Comparison of ENCODE assay signal across 8 cellular contexts in genomic region chr2:27428978-27429541, GRCh38. TPM values are rescaled to one million over a fixed set of nuclear protein-coding genes. Genes with fewer than 3 reads are reported as not detected.
DNase-seq lines count a peak whose midpoint lies in the region; ATAC-seq lines count a peak whose summit lies in the region.

No MANE protein-coding gene starts in this region.

- DNase-seq in A172 (ENCODE audit: low spot score) (peak; percentile 71), NCI-H2171 treated with DMSO at 0.1 percent for 48 hours (lab: John Stamatoyannopoulos, UW) (peak; percentile 55), left colon (peak; percentile 85 to 87)
- DNase-seq in stimulated activated CD4-positive, alpha-beta T cell treated with anti-CD3 and anti-CD28 coated beads, Interleukin-1b, Interleukin-23, amount 100 ng/mL, for 24 hours (ENCODE audit: low read depth in 4 of 4, low spot score in 1 of 4), result peak; percentile 29 to 71 (median 45)

- ATAC-seq in GM18498 (IDR thresholded peaks at IDR 0.05; ENCODE audit: unreplicated experiment), result peak; percentile 76
- peak; percentile 69 for ATAC-seq in HG02884 (IDR thresholded peaks at IDR 0.05; ENCODE audit: unreplicated experiment)
- peak; percentile 64 to 78 for ATAC-seq in activated CD4-positive, CD25-positive, alpha-beta regulatory T cell treated with anti-CD3 and anti-CD28 coated beads, Interleukin-2, amount 50 U/mL, for 24 hours
- ATAC-seq in left colon, result peak; percentile 85

- peak overlapping the region; percentile 95 for H3K27ac ChIP-seq in cingulate gyrus (ENCODE audit: low read depth, low read length)

- intact Hi-C loops in left colon (cut with DNase I, micrococcal nuclease), result no loop called here

RNA-seq across cellular contexts. Expression of gene NRBP1, which starts 0.6 kb away (rescaled TPM):
- total RNA-seq in A172 (2014; rRNA removed; shearing (Covaris generic)), result 170 and 206 TPM in 2 replicates
- total RNA-seq in left colon, result 10 to 100 TPM; 72.2 to 85.8 TPM

RNA-seq across cellular contexts. Expression of gene KRTCAP3, which starts 13.1 kb away (rescaled TPM):
- total RNA-seq in A172 (2014; rRNA removed; shearing (Covaris generic)), result not detected in 2 replicates
- 100 to 1,000 TPM in 1 of 2 donors, 10 to 100 TPM in 1; 90.0 to 104 TPM for total RNA-seq in left colon

RNA-seq across cellular contexts. Expression of gene PPM1G, which starts 19.7 kb away (rescaled TPM):
- total RNA-seq in A172 (2014; rRNA removed; shearing (Covaris generic)), result 185 and 200 TPM in 2 replicates
- 10 to 100 TPM; 50.9 to 73.4 TPM for total RNA-seq in left colon

RNA-seq across cellular contexts. Expression of gene ZNF513, which starts 48.5 kb away (rescaled TPM):
- 1.4 TPM in 1 of 2 replicates, not detected in the other for total RNA-seq in A172 (2014; rRNA removed; shearing (Covaris generic))
- 10 to 100 TPM; 24.9 to 27.4 TPM for total RNA-seq in left colon

RNA-seq across cellular contexts. Expression of gene SNX17, which starts 58.6 kb away (rescaled TPM):
- 202 and 226 TPM in 2 replicates for total RNA-seq in A172 (2014; rRNA removed; shearing (Covaris generic))
- total RNA-seq in left colon, result 10 to 100 TPM; 85.2 to 85.5 TPM

Comparison
In these comparisons a context has a peak if more than half of its experiments do, and no peak if none do; other contexts are left out.
1. Peak in every context shown above with its lines: DNase-seq, ATAC-seq and H3K27ac ChIP-seq.
2. RNA of gene KRTCAP3, which starts 13.1 kb away (total RNA-seq): 90.0 to 104 TPM in left colon; not detected in A172; every median in the first group is over 10 times any median in the second.